ENCODE assay signal across 7 cellular contexts in the genomic region with DNA sequence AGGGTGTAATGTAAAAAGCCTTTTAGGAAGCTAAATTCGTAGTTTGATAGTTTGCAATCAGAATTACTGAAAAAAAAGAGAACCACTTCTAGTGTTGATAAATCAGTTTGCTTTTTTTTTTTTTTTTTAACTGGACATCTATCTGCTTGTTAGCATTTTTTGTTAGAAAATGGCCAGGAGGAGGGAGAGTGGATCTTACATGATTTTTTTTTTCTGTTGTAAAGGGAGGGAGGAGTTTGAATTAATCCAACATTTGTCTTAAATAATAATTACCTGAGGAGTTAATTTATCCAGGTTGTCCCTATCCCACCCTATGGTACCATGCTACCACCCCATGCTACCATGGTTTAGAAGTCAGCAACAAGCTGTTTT. TPM values are rescaled to one million over a fixed set of nuclear protein-coding genes. Genes with fewer than 3 reads are reported as not detected.
A peak's percentile ranks its signal among the peaks of the same experiment; 100 is the strongest.
DNase-seq lines count a peak whose midpoint lies in the region; ATAC-seq, FAIRE-seq and TF ChIP-seq lines count a peak whose summit lies in the region.

No MANE protein-coding gene starts in this region.

- intact Hi-C loops in IMR-90 (cut with micrococcal nuclease), result no loop called here

- peak overlapping the region; percentile 91; the same call in 1 of the 2 replicates for H3K9ac ChIP-seq in IMR-90 (ENCODE audit: low read depth, low read length)
- H3K9ac ChIP-seq in keratinocyte (ENCODE audit: control insufficient read depth, extremely low read depth, insufficient read depth, low read length), result peak overlapping the region; percentile 97
- H3K9ac ChIP-seq in stomach smooth muscle (ENCODE audit: low read length in 2 of 2), result peak overlapping the region; percentile 47 to 91

- H3K27ac ChIP-seq in IMR-90 (ENCODE audit: insufficient read depth, low read length), result no peak overlapping the region
- H3K27ac ChIP-seq in keratinocyte (ENCODE audit: control insufficient read depth, insufficient read depth, low read length), result peak overlapping the region; percentile 94
- no peak overlapping the region for H3K27ac ChIP-seq in stomach smooth muscle (ENCODE audit: low read length)

- H3K9me3 Mint-ChIP-seq in activated naive CD8-positive, alpha-beta T cell treated with anti-CD3 and anti-CD28 coated beads for 36 hours, result no peaks in the 10 kb centered on the region

- H3K18ac ChIP-seq in IMR-90 (ENCODE audit: low read depth, low read length), result no peak overlapping the region

- no peak overlapping the region; a peak in 1 of 4 replicates for H4K8ac ChIP-seq in IMR-90 (ENCODE audit: low read depth in 2 of 2, low read length in 2 of 2)

- H3K9me3 ChIP-seq in IMR-90 (ENCODE audit: control insufficient read depth, insufficient read depth, low read length), result no peaks in the 10 kb centered on the region
- no peaks in the 10 kb centered on the region for H3K9me3 ChIP-seq in keratinocyte (ENCODE audit: control insufficient read depth, low read depth, low read length)
- H3K9me3 ChIP-seq in stomach smooth muscle (ENCODE audit: control insufficient read depth in 2 of 2, low read length in 2 of 2), result no peaks in the 10 kb centered on the region

- H3K4ac ChIP-seq in IMR-90 (ENCODE audit: low read depth, low read length), result no peak overlapping the region

- H3K4me1 ChIP-seq in IMR-90 (ENCODE audit: control insufficient read depth, insufficient read depth, low read length), result peaks cover 2% of the 10 kb centered on the region
- peaks cover 28% of the 10 kb centered on the region for H3K4me1 ChIP-seq in keratinocyte (ENCODE audit: control insufficient read depth, extremely low read depth, insufficient read depth, low read length)
- no peaks in the 10 kb centered on the region for H3K4me1 ChIP-seq in stomach smooth muscle (ENCODE audit: control insufficient read depth, insufficient read depth, low read length)

- no peak overlapping the region for H4K91ac ChIP-seq in IMR-90 (ENCODE audit: insufficient read depth, low read depth, low read length)

- H3K23ac ChIP-seq in IMR-90 (ENCODE audit: low read depth, low read length), result peak overlapping the region; percentile 91; the same call in 1 of the 2 replicates

- H3K79me1 ChIP-seq in IMR-90 (ENCODE audit: low read depth in 1 of 2, low read length in 2 of 2), result peaks cover 6 to 46% of the 10 kb centered on the region in 2 experiments

- H3K4me1 Mint-ChIP-seq in activated naive CD8-positive, alpha-beta T cell treated with anti-CD3 and anti-CD28 coated beads for 36 hours, result peaks cover 43% of the 10 kb centered on the region

- no peak overlapping the region for H2BK5ac ChIP-seq in IMR-90 (ENCODE audit: low read depth, low read length, poor library complexity, severe bottlenecking)

- H4K5ac ChIP-seq in IMR-90 (ENCODE audit: low read depth, low read length), result no peak overlapping the region

- H2BK20ac ChIP-seq in IMR-90 (ENCODE audit: low read depth, low read length), result no peak overlapping the region

- in situ Hi-C loops in IMR-90 (cut with MboI; ENCODE audit: low sequenced_read_pairs), result no loop called here

- 0 out of 2 replicates have a peak, but pooled peaks cover 3% of the 10 kb centered on the region for H3K9me1 ChIP-seq in IMR-90 (ENCODE audit: insufficient read depth, low read length)
- no peaks in the 10 kb centered on the region for H3K9me1 ChIP-seq in keratinocyte (ENCODE audit: control insufficient read depth, extremely low read depth, insufficient read depth, low read length)

- H3K4me3 ChIP-seq in IMR-90 (ENCODE audit: insufficient read depth, low read depth, low read length) (peak overlapping the region; percentile 100; the same call in 1 of the 2 replicates), keratinocyte (ENCODE audit: control insufficient read depth in 2 of 3, extremely low read depth in 1 of 3, insufficient read depth in 2 of 3, low read depth in 1 of 3, low read length in 3 of 3) (peak overlapping the region; percentile 81 to 94 (median 92)), stomach smooth muscle (ENCODE audit: low read length in 2 of 2) (peak overlapping the region; percentile 72 to 94)

- H3K36me3 ChIP-seq in IMR-90 (ENCODE audit: control insufficient read depth, insufficient read depth, low read length), result no peaks in the 10 kb centered on the region
- H3K36me3 ChIP-seq in keratinocyte (ENCODE audit: control insufficient read depth in 2 of 2, extremely low read depth in 1 of 2, insufficient read depth in 2 of 2, low read length in 2 of 2), result no peaks in the 10 kb centered on the region
- H3K36me3 ChIP-seq in stomach smooth muscle (ENCODE audit: control insufficient read depth in 2 of 2, insufficient read depth in 2 of 2, low read length in 2 of 2), result no peaks in the 10 kb centered on the region

- H2AFZ ChIP-seq in IMR-90 (replicated peaks; ENCODE audit: low read length, poor library complexity) (no peak overlapping the region), keratinocyte (ENCODE audit: control insufficient read depth, low read length) (peak overlapping the region; percentile 90)

- peak overlapping the region; percentile 91 for H3K27ac Mint-ChIP-seq in activated naive CD8-positive, alpha-beta T cell treated with anti-CD3 and anti-CD28 coated beads for 36 hours

- H3K27me3 ChIP-seq in IMR-90 (ENCODE audit: control insufficient read depth, insufficient read depth, low read length), result no peaks in the 10 kb centered on the region
- no peaks in the 10 kb centered on the region for H3K27me3 ChIP-seq in keratinocyte (ENCODE audit: control insufficient read depth, extremely low read depth, insufficient read depth, low read length)
- no peaks in the 10 kb centered on the region for H3K27me3 ChIP-seq in stomach smooth muscle (ENCODE audit: control insufficient read depth in 1 of 2, insufficient read depth in 2 of 2, low read length in 2 of 2)

- no peak overlapping the region for H2BK15ac ChIP-seq in IMR-90 (ENCODE audit: low read depth, low read length)

- H2AK9ac ChIP-seq in IMR-90 (replicated peaks; ENCODE audit: low read depth, low read length, poor library complexity), result no peak overlapping the region

- no TSS peak for BruUV-seq in IMR-90 (replicated peaks; lab: Mats Ljungman, UMichigan)

- H3K79me2 ChIP-seq in keratinocyte (ENCODE audit: control insufficient read depth, insufficient read depth, low read length), result peaks cover 53% of the 10 kb centered on the region

- peaks cover 5% of the 10 kb centered on the region for H3K36me3 Mint-ChIP-seq in activated naive CD8-positive, alpha-beta T cell treated with anti-CD3 and anti-CD28 coated beads for 36 hours

- peak overlapping the region; percentile 78 for H3K4me2 ChIP-seq in IMR-90 (ENCODE audit: low read depth, low read length)
- H3K4me2 ChIP-seq in keratinocyte (ENCODE audit: control insufficient read depth, extremely low read depth, insufficient read depth, low read depth, low read length), result peak overlapping the region; percentile 93

- TF ChIP-seq POLR2A in IMR-90 (IDR thresholded peaks at IDR 0.05; ENCODE audit: low read depth, low read length), result no peak

- no peak for FAIRE-seq in keratinocyte (lab: Jason Lieb, UNC)

- H3K27me3 Mint-ChIP-seq in activated naive CD8-positive, alpha-beta T cell treated with anti-CD3 and anti-CD28 coated beads for 36 hours, result no peaks in the 10 kb centered on the region

- TF ChIP-seq RAD21 in IMR-90 (IDR thresholded peaks at IDR 0.05; ENCODE audit: low read length), result no peak

- H2BK120ac ChIP-seq in IMR-90 (ENCODE audit: low read depth, low read length), result no peak overlapping the region

- H4K20me1 ChIP-seq in IMR-90 (ENCODE audit: insufficient read depth, low read length), result peaks cover 37% of the 10 kb centered on the region; the same call in 1 of the 2 replicates
- H4K20me1 ChIP-seq in keratinocyte (ENCODE audit: control insufficient read depth, extremely low read depth, insufficient read depth, low read length), result peaks cover 3% of the 10 kb centered on the region

- dilution Hi-C loops in IMR-90 (cut with HindIII; ENCODE audit: low sequenced_read_pairs, unreplicated experiment) (no loop called here), keratinocyte (cut with MboI; ENCODE audit: extremely low pct_ligation_motif_present, low sequenced_read_pairs) (no loop called here)

- WGBS in IMR-90 (ENCODE audit: extremely low coverage in 2 of 2, insufficient read length in 1 of 2), 2 experiments, result no CpG with 5 or more reads among the region's 1 CpG

- H2AK5ac ChIP-seq in IMR-90 (ENCODE audit: low read depth, low read length), result no peak overlapping the region

- POLR2A ChIA-PET in IMR-90 (lab: Charles Lee; ENCODE audit: unreplicated experiment), result no interaction called here

- CTCF ChIA-PET in IMR-90 (lab: Yijun Ruan, JAX), result interaction anchor here (0.6 to 0.7 kb wide), 2 partner anchors 12 to 121 kb away, joined by 3 read pairs; no protein-coding TSS in a partner anchor

- H3K14ac ChIP-seq in IMR-90 (replicated peaks; ENCODE audit: low read depth, low read length), result 0 out of 2 replicates have a peak overlapping the region, but pooled peaks have one; percentile 10

- TF ChIP-seq CTCF in IMR-90 (conservative IDR thresholded peaks at IDR 0.05; ENCODE audit: low read depth, low read length), result no peak
- no peak for TF ChIP-seq CTCF in keratinocyte (optimal IDR thresholded peaks at IDR 0.05 in 1 of 3, IDR thresholded peaks at IDR 0.05 in 1 of 3, conservative IDR thresholded peaks at IDR 0.05 in 1 of 3; ENCODE audit: extremely low read depth in 1 of 3, insufficient read depth in 2 of 3, low read length in 3 of 3)

- no peak overlapping the region for H3K56ac ChIP-seq in IMR-90 (ENCODE audit: extremely low read depth, insufficient read depth, low read length)

- peak overlapping the region; percentile 85 for H3K4me3 Mint-ChIP-seq in activated naive CD8-positive, alpha-beta T cell treated with anti-CD3 and anti-CD28 coated beads for 36 hours

- no peak for ATAC-seq in IMR-90 (ENCODE audit: low read depth)

- DNase-seq in IMR-90 (no peak), keratinocyte (ENCODE audit: low read depth, low spot score) (no peak), cerebellar cortex (ENCODE audit: low spot score) (no peak), DMS114 treated with DMSO at 0.1 percent for 48 hours (lab: John Stamatoyannopoulos, UW; ENCODE audit: unreplicated experiment) (no peak)
- no peak for DNase-seq in activated naive CD8-positive, alpha-beta T cell treated with anti-CD3 and anti-CD28 coated beads for 36 hours
- no peak for DNase-seq in stimulated activated CD4-positive, alpha-beta T cell treated with anti-CD3 and anti-CD28 coated beads, Interleukin-4, amount 100 ng/mL, for 1 hour

RNA-seq across cellular contexts. Expression of a gene that starts 1.2 kb away (rescaled TPM):
- total RNA-seq in IMR-90 (2012; rRNA removed), result 27.8 and 35.1 TPM in 2 replicates
- 13.2 and 15.4 TPM in 2 replicates for polyA plus RNA-seq in IMR-90 (2012; rRNA removed)
- 6.2 and 8.7 TPM in 2 replicates for polyA plus RNA-seq in IMR-90 (2012; cell fraction: cytosol; rRNA removed)
- 6.1 and 20.6 TPM in 2 replicates for polyA plus RNA-seq in IMR-90 (2012; cell fraction: nucleus; rRNA removed; ENCODE audit: low replicate concordance)
- 10 to 100 TPM; 15.1 to 15.9 TPM for total RNA-seq in activated naive CD8-positive, alpha-beta T cell treated with anti-CD3 and anti-CD28 coated beads for 36 hours
- 16.0 to 18.0 TPM (median 16.5 TPM) in 3 replicates for polyA plus RNA-seq in keratinocyte
- polyA plus RNA-seq in keratinocyte (2011; ENCODE audit: low read depth), result 12.7 TPM
- polyA plus RNA-seq in keratinocyte (2011; cell fraction: cytosol; rRNA removed), result 9.7 and 14.3 TPM in 2 replicates
- polyA plus RNA-seq in keratinocyte (2011; cell fraction: nucleus; rRNA removed), result 24.2 and 28.0 TPM in 2 replicates
- 9.5 and 17.9 TPM in 2 replicates for polyA plus RNA-seq in keratinocyte (2012; ENCODE audit: low replicate concordance)
- 5.7 to 17.5 TPM (median 14.4 TPM) in 3 replicates for polyA minus RNA-seq in keratinocyte
- 8.1 TPM for polyA minus RNA-seq in keratinocyte (2011; cell fraction: cytosol; rRNA and poly(A)+ RNA removed)
- polyA minus RNA-seq in keratinocyte (2011; cell fraction: nucleus; rRNA and poly(A)+ RNA removed), result 16.4 and 24.9 TPM in 2 replicates
